In genomic region chr11:94973099-94973968, GRCh38 we compare ENCODE assay signal across 8 cellular contexts. TPM values are rescaled to one million over a fixed set of nuclear protein-coding genes. Genes with fewer than 3 reads are reported as not detected.
DNase-seq lines count a peak whose midpoint lies in the region; ATAC-seq and TF ChIP-seq lines count a peak whose summit lies in the region.

Gene CWC15, minus strand, starts transcription at chr11:94973556. Its CDS starts 1,371 bp downstream, at chr11:94972185.
Gene KDM4D, plus strand, starts transcription at chr11:94973709. Its CDS starts 23,664 bp downstream, at chr11:94997373.

- WGBS in IMR-90 (ENCODE audit: extremely low coverage in 2 of 2, insufficient read length in 1 of 2), 2 experiments = no CpG with 5 or more reads among the region's 66 CpGs

- no peak within 1 kb of the TSS for H2BK20ac ChIP-seq in IMR-90 (ENCODE audit: low read depth, low read length)

- H3K4ac ChIP-seq in IMR-90 (ENCODE audit: low read depth, low read length) = peak within 1 kb of the TSS; percentile 94

- ATAC-seq in GM21529 (IDR thresholded peaks at IDR 0.05; ENCODE audit: unreplicated experiment) (peak; percentile 100), IMR-90 (ENCODE audit: low read depth) (peak; percentile 100)

- H3K4me3 ChIP-seq in IMR-90 (ENCODE audit: insufficient read depth, low read depth, low read length) (peak within 1 kb of the TSS; percentile 95), OCI-LY7 (ENCODE audit: low read depth, low read length, poor library complexity, severe bottlenecking) (peak within 1 kb of the TSS; percentile 94), mononuclear cell (ENCODE audit: low read length) (peak within 1 kb of the TSS; percentile 89)

- H3K9me2 ChIP-seq in OCI-LY7 (ENCODE audit: insufficient read depth, low read length) = no peaks in the 10 kb centered on the region

- H2AK5ac ChIP-seq in IMR-90 (ENCODE audit: low read depth, low read length) = no peak within 1 kb of the TSS; the same call in 1 of the 2 replicates

- H3K4me1 ChIP-seq in IMR-90 (ENCODE audit: control insufficient read depth, insufficient read depth, low read length) (no peaks in the 10 kb centered on the region), OCI-LY7 (ENCODE audit: insufficient read depth, low read length, poor library complexity, severe bottlenecking) (peaks cover 10% of the 10 kb centered on the region), mononuclear cell (ENCODE audit: insufficient read depth, low read length) (peaks cover 10% of the 10 kb centered on the region)

- peak within 1 kb of the TSS; percentile 95 for H4K5ac ChIP-seq in IMR-90 (ENCODE audit: low read depth, low read length)

- 0 out of 3 replicates have a peak within 1 kb of the TSS, but pooled peaks have one; percentile 18 for H2BK15ac ChIP-seq in IMR-90 (ENCODE audit: low read depth, low read length)

- peak within 1 kb of the TSS; percentile 74 for H2AK9ac ChIP-seq in IMR-90 (replicated peaks; ENCODE audit: low read depth, low read length, poor library complexity)

- dilution Hi-C loops in IMR-90 (cut with HindIII; ENCODE audit: low sequenced_read_pairs, unreplicated experiment) = no loop called here

- H4K20me1 ChIP-seq in IMR-90 (ENCODE audit: insufficient read depth, low read length) (no peaks in the 10 kb centered on the region), OCI-LY7 (ENCODE audit: insufficient read depth, low read length) (peaks cover 9% of the 10 kb centered on the region; the same call in 1 of the 2 replicates)

- peak within 1 kb of the TSS; percentile 87 to 94 for H4K8ac ChIP-seq in IMR-90 (ENCODE audit: low read depth in 2 of 2, low read length in 2 of 2)

- H3K79me1 ChIP-seq in IMR-90 (ENCODE audit: low read depth in 1 of 2, low read length in 2 of 2) = peaks cover 9 to 16% of the 10 kb centered on the region in 2 experiments

- peaks cover 18% of the 10 kb centered on the region for H3K79me2 ChIP-seq in OCI-LY7 (ENCODE audit: insufficient read depth, low read depth, low read length)

- TF ChIP-seq CTCF in IMR-90 (conservative IDR thresholded peaks at IDR 0.05; ENCODE audit: low read depth, low read length) (no peak), OCI-LY7 (conservative IDR thresholded peaks at IDR 0.05; ENCODE audit: low read length) (no peak)

- intact Hi-C loops in IMR-90 (cut with micrococcal nuclease) (loop anchor here (5.0 to 10.0 kb wide), 5 partner anchors 94 to 1454 kb away; partner anchors contain the start of gene SRSF8), OCI-LY7 (cut with micrococcal nuclease; ENCODE audit: unreplicated experiment) (loop anchor here (2.0 kb wide), 3 partner anchors 95 to 845 kb away; partner anchors contain the start of gene PANX1)

- H2AFZ ChIP-seq in IMR-90 (replicated peaks; ENCODE audit: low read length, poor library complexity) (peak within 1 kb of the TSS; percentile 96), OCI-LY7 (ENCODE audit: low read length) (peak within 1 kb of the TSS; percentile 99)

- peak within 1 kb of the TSS; percentile 86 for H3K14ac ChIP-seq in IMR-90 (replicated peaks; ENCODE audit: low read depth, low read length)

- no peak; the same call in 1 of the 2 replicates for TF ChIP-seq RAD21 in IMR-90 (IDR thresholded peaks at IDR 0.05; ENCODE audit: low read length)

- peak within 1 kb of the TSS; percentile 99 for H3K9ac ChIP-seq in IMR-90 (ENCODE audit: low read depth, low read length)

- POLR2A ChIA-PET in IMR-90 (lab: Charles Lee; ENCODE audit: unreplicated experiment) (interaction anchor here (0.6 kb wide), 1 partner anchor 1310 kb away, joined by 3 read pairs; no protein-coding TSS in a partner anchor), OCI-LY7 (lab: Charles Lee) (interaction anchor here (0.5 to 2.7 kb wide), 7 partner anchors 9 to 300 kb away, joined by 3 to 18 read pairs (median 3); partner anchors contain the start of gene SRSF8)

- no TSS peak for BruUV-seq in IMR-90 (replicated peaks; lab: Mats Ljungman, UMichigan)
- BruUV-seq in OCI-LY7 (replicated peaks; lab: Mats Ljungman, UMichigan) = no TSS peak

- DNase-seq in DMS114 treated with DMSO at 0.1 percent for 48 hours (lab: John Stamatoyannopoulos, UW; ENCODE audit: unreplicated experiment) (peak; percentile 86), IMR-90 (peak; percentile 90), OCI-LY7 (ENCODE audit: low spot score) (peak; percentile 95), activated T-cell treated with anti-CD3 and anti-CD28 coated beads for 4 hours (peak; percentile 93), epithelial cell of prostate (ENCODE audit: low read depth, low spot score) (peak; percentile 44)
- DNase-seq in stimulated activated CD8-positive, alpha-beta memory T cell treated with anti-CD3 and anti-CD28 coated beads, Interleukin-2, amount 100 ng/mL, for 48 hours (ENCODE audit: low read depth in 2 of 2) = peak; percentile 81 to 91

- no peaks in the 10 kb centered on the region for H3K9me1 ChIP-seq in IMR-90 (ENCODE audit: insufficient read depth, low read length)

- peak within 1 kb of the TSS; percentile 58 for H2BK120ac ChIP-seq in IMR-90 (ENCODE audit: low read depth, low read length)

- CTCF ChIA-PET in IMR-90 (lab: Yijun Ruan, JAX) = interaction anchor here (0.6 to 1.2 kb wide), 2 partner anchors 96 to 351 kb away, joined by 3 read pairs; no protein-coding TSS in a partner anchor
- CTCF ChIA-PET in OCI-LY7 (lab: Charles Lee; ENCODE audit: unreplicated experiment) = interaction anchor here (0.6 to 1.2 kb wide), 5 partner anchors 94 to 468 kb away, joined by 4 read pairs; partner anchors contain the start of gene ENDOD1

- TF ChIP-seq POLR2A in IMR-90 (IDR thresholded peaks at IDR 0.05; ENCODE audit: low read depth, low read length) = peak; percentile 78

- H3K9me3 ChIP-seq in IMR-90 (ENCODE audit: control insufficient read depth, insufficient read depth, low read length) (no peaks in the 10 kb centered on the region), OCI-LY7 (ENCODE audit: low read length) (peaks cover 5% of the 10 kb centered on the region; the same call in 1 of the 2 replicates), mononuclear cell (ENCODE audit: low read depth, low read length) (no peaks in the 10 kb centered on the region)

- peak within 1 kb of the TSS; percentile 58; the same call in 1 of the 2 replicates for H3K18ac ChIP-seq in IMR-90 (ENCODE audit: low read depth, low read length)

- peak within 1 kb of the TSS; percentile 90 for H3K23ac ChIP-seq in IMR-90 (ENCODE audit: low read depth, low read length)

- H3K36me3 ChIP-seq in IMR-90 (ENCODE audit: control insufficient read depth, insufficient read depth, low read length) (peaks cover 9% of the 10 kb centered on the region), OCI-LY7 (ENCODE audit: insufficient read depth, low read length) (peaks cover 36% of the 10 kb centered on the region)

- H3K27ac ChIP-seq in IMR-90 (ENCODE audit: insufficient read depth, low read length) (peak within 1 kb of the TSS; percentile 95), OCI-LY7 (ENCODE audit: low read depth, low read length, poor library complexity, severe bottlenecking) (peak within 1 kb of the TSS; percentile 39), epithelial cell of prostate (peak within 1 kb of the TSS; percentile 33)

- in situ Hi-C loops in IMR-90 (cut with MboI; ENCODE audit: low sequenced_read_pairs) = loop anchor here (5.0 to 10.0 kb wide), 2 partner anchors 351 to 1451 kb away; no protein-coding TSS in a partner anchor

- peak within 1 kb of the TSS; percentile 82 for H2BK5ac ChIP-seq in IMR-90 (ENCODE audit: low read depth, low read length, poor library complexity, severe bottlenecking)

- H3K4me2 ChIP-seq in IMR-90 (ENCODE audit: low read depth, low read length) = peak within 1 kb of the TSS; percentile 99
- peak within 1 kb of the TSS; percentile 91 for H3K4me2 ChIP-seq in OCI-LY7 (ENCODE audit: low read length)

- peak within 1 kb of the TSS; percentile 86 for H4K91ac ChIP-seq in IMR-90 (ENCODE audit: insufficient read depth, low read depth, low read length)

- H3K27me3 ChIP-seq in IMR-90 (ENCODE audit: control insufficient read depth, insufficient read depth, low read length) (no peaks in the 10 kb centered on the region), mononuclear cell (ENCODE audit: insufficient read depth, low read length) (no peaks in the 10 kb centered on the region)

- peak within 1 kb of the TSS; percentile 75; the same call in 1 of the 2 replicates for H3K56ac ChIP-seq in IMR-90 (ENCODE audit: extremely low read depth, insufficient read depth, low read length)

TF ChIP-seq in IMR-90, 13 proteins besides CTCF, POLR2A, EP300 and RAD21:
- TF ChIP-seq MAZ (IDR thresholded peaks at IDR 0.05; ENCODE audit: borderline replicate concordance, low read depth, low read length) = peak; percentile 70; the same call in 1 of the 2 replicates
- no peak for TF ChIP-seq CHD1 (IDR thresholded peaks at IDR 0.05; ENCODE audit: low read depth, low read length)
- TF ChIP-seq ELK1 (IDR thresholded peaks at IDR 0.05; ENCODE audit: borderline replicate concordance, low read depth, low read length) = no peak
- 0 out of 2 replicates have a peak, but pooled peaks have one; percentile 11 for TF ChIP-seq SMC3 (IDR thresholded peaks at IDR 0.05; ENCODE audit: low read depth, low read length)
TF ChIP-seq in IMR-90: peak in this region for 2.

RNA-seq across cellular contexts. Expression of gene CWC15, which starts in this region (rescaled TPM):
- total RNA-seq in IMR-90 (2012; rRNA removed) (48.6 and 70.0 TPM in 2 replicates), OCI-LY7 (2022) (66.0 and 73.5 TPM in 2 replicates), mononuclear cell (89.5 TPM)
- 34.7 and 38.4 TPM in 2 replicates for polyA plus RNA-seq in IMR-90 (2012; rRNA removed)
- 7.5 and 12.7 TPM in 2 replicates for polyA plus RNA-seq in IMR-90 (2012; cell fraction: cytosol; rRNA removed)
- 3.1 and 31.3 TPM in 2 replicates for polyA plus RNA-seq in IMR-90 (2012; cell fraction: nucleus; rRNA removed; ENCODE audit: low replicate concordance)
- 42.5 and 52.3 TPM in 2 replicates for total RNA-seq in OCI-LY7 (2014; rRNA removed; shearing (Covaris generic))

RNA-seq across cellular contexts. Expression of gene KDM4D, which starts in this region (rescaled TPM):
- total RNA-seq in IMR-90 (2012; rRNA removed) (0.90 and 1.1 TPM in 2 replicates), OCI-LY7 (2022) (1.4 and 1.6 TPM in 2 replicates), mononuclear cell (0.42 TPM)
- polyA plus RNA-seq in IMR-90 (2012; rRNA removed) = 0.99 and 1.1 TPM in 2 replicates
- 0.40 and 0.84 TPM in 2 replicates for polyA plus RNA-seq in IMR-90 (2012; cell fraction: cytosol; rRNA removed)
- polyA plus RNA-seq in IMR-90 (2012; cell fraction: nucleus; rRNA removed; ENCODE audit: low replicate concordance) = 0.45 and 0.65 TPM in 2 replicates
- 0.62 and 1.0 TPM in 2 replicates for total RNA-seq in OCI-LY7 (2014; rRNA removed; shearing (Covaris generic))

Comparison
In these comparisons a context has a peak if more than half of its experiments do, and no peak if none do; other contexts are left out.
1. Peak in every context shown above with its lines: DNase-seq, ATAC-seq, H3K4me3 ChIP-seq and H3K27ac ChIP-seq.
2. DNase-seq: peak in every context shown above with its lines; median percentile 95 in OCI-LY7; 93 in activated T-cell treated with anti-CD3 and anti-CD28 coated beads for 4 hours; 90 in IMR-90; 86 in DMS114 treated with DMSO at 0.1 percent for 48 hours; 86 in stimulated activated CD8-positive, alpha-beta memory T cell treated with anti-CD3 and anti-CD28 coated beads, Interleukin-2, amount 100 ng/mL, for 48 hours; 44 in epithelial cell of prostate.
3. H3K27ac ChIP-seq: peak in every context shown above with its lines; median percentile 95 in IMR-90; 39 in OCI-LY7; 33 in epithelial cell of prostate.